ENCODE assay signal across 7 cellular contexts in the genomic region with DNA sequence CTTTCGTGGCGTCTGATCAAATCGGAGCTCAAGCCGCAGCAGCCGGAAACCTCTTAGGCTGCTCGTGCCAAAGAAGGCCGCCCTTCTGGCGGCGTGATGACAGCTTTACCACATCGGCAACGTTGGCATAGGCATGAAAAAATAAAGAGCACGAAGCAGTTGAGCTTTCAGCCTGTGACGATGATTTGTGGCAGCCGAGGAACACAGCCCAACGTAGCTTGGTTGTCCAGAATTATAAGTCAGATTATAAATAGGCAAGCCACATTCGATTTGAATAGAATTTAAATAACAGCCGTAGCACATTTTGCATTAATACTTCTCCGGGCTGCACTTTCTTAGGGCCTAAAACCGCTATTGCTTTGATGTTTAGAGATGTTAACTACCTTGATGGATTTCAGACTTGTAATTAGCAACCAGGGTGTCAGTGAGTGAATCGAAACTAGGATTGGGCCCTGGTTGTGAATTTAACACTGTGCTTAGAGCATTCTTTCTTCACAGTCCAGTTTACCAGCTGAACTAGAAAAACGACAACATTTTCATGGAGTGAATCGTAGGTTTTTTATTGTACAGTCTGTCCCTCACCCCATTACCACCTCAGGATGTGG. TPM values are rescaled to one million over a fixed set of nuclear protein-coding genes. Genes with fewer than 3 reads are reported as not detected.
DNase-seq lines count a peak whose midpoint lies in the region; ATAC-seq and TF ChIP-seq lines count a peak whose summit lies in the region.

No MANE protein-coding gene starts in this region.

- H3K27ac ChIP-seq in right lobe of liver: peak overlapping the region; percentile 99 to 100 (median 100)

- H3K4me3 Mint-ChIP-seq in activated CD4-positive, alpha-beta T cell treated with anti-CD3 and anti-CD28 coated beads, Interleukin-2, amount 10 ng/mL, durations not matched to agents 7 days and 5 days: peak overlapping the region; percentile 99

- no peaks in the 10 kb centered on the region for H3K36me3 ChIP-seq in right lobe of liver

- ATAC-seq in GM18867 (IDR thresholded peaks at IDR 0.05; ENCODE audit: unreplicated experiment) (peak; percentile 19), HG03159 (IDR thresholded peaks at IDR 0.05; ENCODE audit: unreplicated experiment) (peak; percentile 25), right lobe of liver (peak; percentile 30 to 61 (median 42))

- peaks cover 0 to 28% (median 5%) of the 10 kb centered on the region in 4 donors for H3K4me1 ChIP-seq in right lobe of liver

- no peaks in the 10 kb centered on the region for H3K9me3 ChIP-seq in right lobe of liver

- no peak for TF ChIP-seq POLR2A in right lobe of liver (IDR thresholded peaks at IDR 0.05)

- peak; percentile 61 for DNase-seq in NCI-H460 (ENCODE audit: extremely low read depth, low read depth)
- peak; percentile 88 for DNase-seq in activated CD4-positive, alpha-beta T cell treated with anti-CD3 and anti-CD28 coated beads, Interleukin-2, amount 10 ng/mL, durations not matched to agents 7 days and 5 days
- peak; percentile 83 for DNase-seq in dedifferentiated amniotic fluid mesenchymal stem cell (ENCODE audit: extremely low spot score)
- DNase-seq in right lobe of liver: peak; percentile 64 to 79 (median 72)
- DNase-seq in stimulated activated CD4-positive, alpha-beta T cell treated with anti-CD3 and anti-CD28 coated beads, Interleukin-4, amount 100 ng/mL, for 48 hours (ENCODE audit: low read depth in 2 of 2): peak; percentile 53 to 56

- H3K27me3 ChIP-seq in right lobe of liver: no peaks in the 10 kb centered on the region

- no peaks in the 10 kb centered on the region for H3K27me3 Mint-ChIP-seq in activated CD4-positive, alpha-beta T cell treated with anti-CD3 and anti-CD28 coated beads, Interleukin-2, amount 10 ng/mL, durations not matched to agents 7 days and 5 days

- peaks cover 43% of the 10 kb centered on the region for H3K4me1 Mint-ChIP-seq in activated CD4-positive, alpha-beta T cell treated with anti-CD3 and anti-CD28 coated beads, Interleukin-2, amount 10 ng/mL, durations not matched to agents 7 days and 5 days

- 2% methylated on average over 22 of the region's 22 CpGs for WGBS in right lobe of liver (ENCODE audit: insufficient coverage, low coverage, low lambda C conversion rate, missing lambda C conversion rate)

- H3K36me3 Mint-ChIP-seq in activated CD4-positive, alpha-beta T cell treated with anti-CD3 and anti-CD28 coated beads, Interleukin-2, amount 10 ng/mL, durations not matched to agents 7 days and 5 days (ENCODE audit: low read depth): peaks cover 33% of the 10 kb centered on the region

- H3K27ac Mint-ChIP-seq in activated CD4-positive, alpha-beta T cell treated with anti-CD3 and anti-CD28 coated beads, Interleukin-2, amount 10 ng/mL, durations not matched to agents 7 days and 5 days: peak overlapping the region; percentile 100

- H3K4me3 ChIP-seq in right lobe of liver: peak overlapping the region; percentile 83 to 98 (median 91)

- no peaks in the 10 kb centered on the region for H3K9me3 Mint-ChIP-seq in activated CD4-positive, alpha-beta T cell treated with anti-CD3 and anti-CD28 coated beads, Interleukin-2, amount 10 ng/mL, durations not matched to agents 7 days and 5 days

- no peak for TF ChIP-seq CTCF in right lobe of liver (IDR thresholded peaks at IDR 0.05)

- intact Hi-C loops in right lobe of liver (cut with DNase I): no loop called here

- POLR2A ChIA-PET in activated CD4-positive, alpha-beta T cell treated with anti-CD3 and anti-CD28 coated beads, Interleukin-2, amount 10 ng/mL, durations not matched to agents 7 days and 5 days (lab: Charles Lee): interaction anchor here (1.6 to 2.2 kb wide), 2 partner anchors 13 to 40 kb away, joined by 4 to 13 read pairs; a partner anchor contains a TSS

- CTCF ChIA-PET in activated CD4-positive, alpha-beta T cell treated with anti-CD3 and anti-CD28 coated beads, Interleukin-2, amount 10 ng/mL, durations not matched to agents 7 days and 5 days (lab: Charles Lee): interaction anchor here (0.7 to 1.6 kb wide), 6 partner anchors 13 to 377 kb away, joined by 3 to 10 read pairs (median 4); a partner anchor contains a TSS

RNA-seq across cellular contexts. Expression of a gene that starts 0.9 kb away (rescaled TPM):
- 117 and 120 TPM in 2 replicates for total RNA-seq in NCI-H460 (2014; rRNA removed; shearing (Covaris generic))
- polyA plus RNA-seq in NCI-H460 (2014; cell fraction: nucleus; rRNA removed): 38.4 and 70.2 TPM in 2 replicates
- 100 to 1,000 TPM; 147 to 164 TPM for total RNA-seq in activated CD4-positive, alpha-beta T cell treated with anti-CD3 and anti-CD28 coated beads, Interleukin-2, amount 10 ng/mL, durations not matched to agents 7 days and 5 days
- total RNA-seq in right lobe of liver: 10 to 100 TPM; 30.5 to 57.2 (median 40.6) TPM

RNA-seq across cellular contexts. Expression of a gene that starts 40.4 kb away (rescaled TPM):
- 5.7 and 6.0 TPM in 2 replicates for total RNA-seq in NCI-H460 (2014; rRNA removed; shearing (Covaris generic))
- polyA plus RNA-seq in NCI-H460 (2014; cell fraction: nucleus; rRNA removed): 13.3 and 14.0 TPM in 2 replicates
- total RNA-seq in activated CD4-positive, alpha-beta T cell treated with anti-CD3 and anti-CD28 coated beads, Interleukin-2, amount 10 ng/mL, durations not matched to agents 7 days and 5 days: 10 to 100 TPM; 23.9 to 26.3 TPM
- under 1 TPM in 4 of 6 experiments, not detected in 2; 0.12 to 0.68 (median 0.45) TPM for total RNA-seq in right lobe of liver

Comparison
In these comparisons a context has a peak if more than half of its experiments do, and no peak if none do; other contexts are left out.
1. Peak in every context shown above with its lines: DNase-seq, ATAC-seq, H3K4me3 ChIP-seq and H3K27ac ChIP-seq.